ENCODE assay signal across 15 cellular contexts in the genomic region with DNA sequence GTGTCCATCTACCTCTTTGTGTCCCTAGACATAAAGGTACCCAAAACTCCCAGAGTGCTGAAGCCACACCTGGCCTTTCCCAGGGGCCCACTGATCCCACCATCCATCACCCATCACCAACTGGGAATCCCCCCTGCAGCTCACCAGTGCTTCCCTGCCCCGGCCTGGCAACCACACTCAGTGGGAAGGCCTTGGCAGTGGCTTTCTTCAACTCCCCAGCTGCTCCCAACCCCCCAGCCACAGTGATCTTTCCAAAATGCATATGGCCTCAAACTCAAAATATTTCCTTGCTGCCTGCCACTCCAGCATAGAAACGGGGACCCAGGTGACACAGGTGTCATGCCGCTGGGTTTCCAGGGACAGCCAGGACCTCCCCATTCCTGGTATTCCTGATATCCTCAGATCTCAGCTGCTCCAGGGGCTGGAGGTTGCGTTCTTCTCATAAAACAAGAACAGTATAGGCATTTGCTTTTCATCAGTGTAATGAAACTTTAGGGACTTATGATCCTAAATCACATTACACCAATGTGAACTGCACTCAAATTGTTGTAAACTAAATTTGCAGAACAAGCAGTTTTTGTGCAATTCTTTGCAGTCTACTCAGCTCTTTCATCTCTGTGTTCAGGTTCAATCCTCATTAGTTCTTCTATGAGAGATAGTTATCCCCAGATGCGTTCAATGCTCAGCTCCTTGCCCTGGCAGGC. TPM values are rescaled to one million over a fixed set of nuclear protein-coding genes. Genes with fewer than 3 reads are reported as not detected.
DNase-seq lines count a peak whose midpoint lies in the region; ATAC-seq, FAIRE-seq and TF ChIP-seq lines count a peak whose summit lies in the region.
"Had no signal": no experiment of that assay in that cellular context is flagged by ENCODE, and none has a peak within 500 bp of the region (broad histone marks: within the 10 kb centered on the region; RNA-seq: fewer than 3 reads in every experiment).

No MANE protein-coding gene starts in this region.

- peak overlapping the region; percentile 80 for H3K4me2 ChIP-seq in smooth muscle cell

- no peak for DNase-seq in activated T-cell treated with anti-CD3 and anti-CD28 coated beads, Interleukin-2, amount 50 U/mL, for 4 hours
- DNase-seq in activated T-cell treated with anti-CD3 and anti-CD28 coated beads, Interleukin-2, amount 50 U/mL, for 1 hour = no peak
- no peak for DNase-seq in T-cell
- DNase-seq in endodermal cell = peak; percentile 36
- no peak for DNase-seq in smooth muscle cell (lab: John Stamatoyannopoulos, UW; ENCODE audit: unreplicated experiment)
- DNase-seq in D721Med (ENCODE audit: insufficient read length, low spot score) = no peak
- DNase-seq: activated CD4-positive, CD25-positive, alpha-beta regulatory T cell; activated naive CD4-positive, alpha-beta T cell treated with anti-CD3 and anti-CD28 coated beads, Interleukin-2, amount 50 U/mL, for 16 hours; GOT3; stimulated activated CD4-positive, alpha-beta T cell treated with anti-CD3 and anti-CD28 coated beads, Interleukin-4, amount 100 ng/mL, for 1 hour had no signal

- peak overlapping the region in 1 of 2 donors; percentile 33 for H3K27ac Mint-ChIP-seq in T-cell
- H3K27ac Mint-ChIP-seq in endodermal cell = no peak overlapping the region

- H3F3A ChIP-seq in smooth muscle cell (ENCODE audit: low read depth) = peaks cover 22% of the 10 kb centered on the region

- H3K36me3 ChIP-seq in endodermal cell (ENCODE audit: control insufficient read depth, insufficient read depth, low read length) (no peaks in the 10 kb centered on the region), smooth muscle cell (ENCODE audit: low read depth) (no peaks in the 10 kb centered on the region)
- H3K36me3 ChIP-seq: SJSA1 had no signal

- H3K27ac ChIP-seq in endodermal cell (ENCODE audit: low read depth, low read length) (no peak overlapping the region), smooth muscle cell (ENCODE audit: low read depth) (no peak overlapping the region)
- H3K27ac ChIP-seq: SJSA1 had no signal

- no peak overlapping the region for H2AFZ ChIP-seq in smooth muscle cell (ENCODE audit: low read depth)

- TF ChIP-seq CTCF in endodermal cell (conservative IDR thresholded peaks at IDR 0.05) = no peak
- TF ChIP-seq CTCF in smooth muscle cell (IDR thresholded peaks at IDR 0.05; ENCODE audit: borderline replicate concordance, insufficient read depth, poor library complexity, severe bottlenecking) = no peak
- no peak for TF ChIP-seq CTCF in D721Med (IDR thresholded peaks at IDR 0.05; ENCODE audit: insufficient read depth, missing control alignments)

- H3K9ac ChIP-seq in endodermal cell (ENCODE audit: extremely low read depth, low read length, poor library complexity, severe bottlenecking) (no peak overlapping the region), smooth muscle cell (ENCODE audit: low read depth) (no peak overlapping the region)

- peak overlapping the region; percentile 67 for H3K4me3 Mint-ChIP-seq in activated T-cell treated with anti-CD3 and anti-CD28 coated beads, Interleukin-2, amount 50 U/mL, for 4 hours
- H3K4me3 Mint-ChIP-seq in T-cell (peak overlapping the region; percentile 42 to 79 (median 66)), endodermal cell (peak overlapping the region; percentile 57)

- H3K36me3 Mint-ChIP-seq in activated T-cell treated with anti-CD3 and anti-CD28 coated beads, Interleukin-2, amount 50 U/mL, for 4 hours (ENCODE audit: insufficient read depth) = no peaks in the 10 kb centered on the region
- H3K36me3 Mint-ChIP-seq in T-cell (peaks cover under 1% of the 10 kb centered on the region), endodermal cell (ENCODE audit: low read depth) (no peaks in the 10 kb centered on the region)

- H3K4me1 ChIP-seq in endodermal cell (ENCODE audit: control insufficient read depth, insufficient read depth, low read length) (no peaks in the 10 kb centered on the region), smooth muscle cell (ENCODE audit: low read depth) (peaks cover 30% of the 10 kb centered on the region)

- H3K27me3 Mint-ChIP-seq in activated T-cell treated with anti-CD3 and anti-CD28 coated beads, Interleukin-2, amount 50 U/mL, for 4 hours (ENCODE audit: low read depth) = peaks cover 70% of the 10 kb centered on the region
- H3K27me3 Mint-ChIP-seq in T-cell (peaks cover 36 to 68% of the 10 kb centered on the region in 2 donors), endodermal cell (ENCODE audit: insufficient read depth) (peaks cover 95% of the 10 kb centered on the region)

- 82 to 86% methylated on average over 4 to 5 of the region's 5 CpGs for WGBS in endodermal cell (ENCODE audit: insufficient coverage in 1 of 2, insufficient read length in 1 of 2), 2 experiments
- 84% methylated on average over 5 of the region's 5 CpGs for WGBS in smooth muscle cell (ENCODE audit: low lambda C conversion rate)

- H4K20me1 ChIP-seq in smooth muscle cell (ENCODE audit: low read depth) = peaks cover 12% of the 10 kb centered on the region

- ATAC-seq in activated T-cell treated with anti-CD3 and anti-CD28 coated beads, Interleukin-2, amount 50 U/mL, for 4 hours = no peak
- no peak for ATAC-seq in T-cell (replicated peaks in 1 of 4)
- ATAC-seq in GM19463 (IDR thresholded peaks at IDR 0.05; ENCODE audit: unreplicated experiment) = no peak
- ATAC-seq in HG02623 (IDR thresholded peaks at IDR 0.05; ENCODE audit: unreplicated experiment) = no peak

- H3K9me3 Mint-ChIP-seq in activated T-cell treated with anti-CD3 and anti-CD28 coated beads, Interleukin-2, amount 50 U/mL, for 4 hours = no peaks in the 10 kb centered on the region
- H3K9me3 Mint-ChIP-seq in T-cell (no peaks in the 10 kb centered on the region), endodermal cell (no peaks in the 10 kb centered on the region)

- peaks cover 42% of the 10 kb centered on the region for H3K4me1 Mint-ChIP-seq in activated T-cell treated with anti-CD3 and anti-CD28 coated beads, Interleukin-2, amount 50 U/mL, for 4 hours (ENCODE audit: low read depth)
- H3K4me1 Mint-ChIP-seq in T-cell (peaks cover 27 to 47% (median 41%) of the 10 kb centered on the region in 3 donors), endodermal cell (peaks cover 6% of the 10 kb centered on the region)

- no peaks in the 10 kb centered on the region for H3K9me3 ChIP-seq in endodermal cell (ENCODE audit: control insufficient read depth, low read length)
- H3K9me3 ChIP-seq in smooth muscle cell (replicated peaks; ENCODE audit: low read depth) = no peaks in the 10 kb centered on the region

- no peak overlapping the region for H3K4me3 ChIP-seq in endodermal cell (ENCODE audit: low read length)
- peak overlapping the region; percentile 49 for H3K4me3 ChIP-seq in smooth muscle cell

- POLR2A ChIA-PET in T-cell (lab: Charles Lee) = interaction anchor here (0.6 kb wide), 2 partner anchors 10 to 1172 kb away, joined by 3 to 4 read pairs; no protein-coding TSS in a partner anchor

- FAIRE-seq in D721Med (lab: Jason Lieb, UNC) = no peak

- no peaks in the 10 kb centered on the region for H3K79me2 ChIP-seq in smooth muscle cell (ENCODE audit: low read depth)

- H3K27me3 ChIP-seq in endodermal cell (ENCODE audit: control insufficient read depth, insufficient read depth, low read length, poor library complexity, severe bottlenecking) = peaks cover 94% of the 10 kb centered on the region
- peaks cover 63% of the 10 kb centered on the region for H3K27me3 ChIP-seq in smooth muscle cell (ENCODE audit: low read depth)
- H3K27me3 ChIP-seq: SJSA1 had no signal

- CTCF ChIA-PET in T-cell (lab: Charles Lee) = no interaction called here

RNA-seq across cellular contexts. Expression of gene OCA2, which starts 1.3 kb away (rescaled TPM):
- not detected for total RNA-seq in activated T-cell treated with anti-CD3 and anti-CD28 coated beads, Interleukin-2, amount 50 U/mL, for 4 hours
- total RNA-seq in T-cell (under 1 TPM in 2 of 5 donors, not detected in 3; 0.19 to 0.67 TPM), endodermal cell (under 1 TPM; 0.29 to 0.84 TPM), smooth muscle cell (not detected in 2 replicates)
- polyA plus RNA-seq in endodermal cell (2013, experiment 1 of 2) = 1.1 TPM
- polyA plus RNA-seq in endodermal cell (2013, experiment 2 of 2) = 0.79 TPM
- 0.16 TPM in 1 of 2 replicates, not detected in the other for polyA plus RNA-seq in smooth muscle cell
- total RNA-seq: mesenteric fat pad, pulmonary artery endothelial cell had no signal
